Comparison of ENCODE assay signal across 8 cellular contexts in genomic region chr12:98514984-98515367, GRCh38.
DNase-seq lines count a peak whose midpoint lies in the region; ATAC-seq lines count a peak whose summit lies in the region.

No MANE protein-coding gene starts in this region.

- H3K4me3 ChIP-seq in adipocyte (ENCODE audit: low read length), result peak overlapping the region; percentile 100
- peak overlapping the region; percentile 84 for H3K4me3 ChIP-seq in iPS-20b (ENCODE audit: low read length)
- H3K4me3 ChIP-seq in stomach smooth muscle (ENCODE audit: low read length in 2 of 2), result peak overlapping the region; percentile 87 to 98

- no peak for ATAC-seq in GM19395 (IDR thresholded peaks at IDR 0.05; ENCODE audit: unreplicated experiment)

- peaks cover 11% of the 10 kb centered on the region for H3K4me1 ChIP-seq in adipocyte (ENCODE audit: control insufficient read depth, insufficient read depth, low read length)
- H3K4me1 ChIP-seq in iPS-20b (ENCODE audit: insufficient read depth, low read length), result peaks cover 4% of the 10 kb centered on the region; the same call in 1 of the 2 replicates
- peaks cover 16% of the 10 kb centered on the region for H3K4me1 ChIP-seq in stomach smooth muscle (ENCODE audit: control insufficient read depth, insufficient read depth, low read length)

- H3K27ac ChIP-seq in iPS-20b (ENCODE audit: low read length), result peak overlapping the region; percentile 92
- peak overlapping the region; percentile 96 for H3K27ac ChIP-seq in stomach smooth muscle (ENCODE audit: low read length)

- H3K9me3 ChIP-seq in adipocyte (ENCODE audit: control insufficient read depth, low read length), result no peaks in the 10 kb centered on the region
- no peaks in the 10 kb centered on the region for H3K9me3 ChIP-seq in iPS-20b (ENCODE audit: insufficient read depth, low read depth, low read length)
- H3K9me3 ChIP-seq in stomach smooth muscle (ENCODE audit: control insufficient read depth in 2 of 2, low read length in 2 of 2), result no peaks in the 10 kb centered on the region

- DNase-seq in DMS153 treated with DMSO at 0.1 percent for 48 hours (lab: John Stamatoyannopoulos, UW; ENCODE audit: unreplicated experiment), result peak; percentile 62
- no peak for DNase-seq in DMS153 (lab: John Stamatoyannopoulos, UW)
- DNase-seq in adipocyte (ENCODE audit: low read depth), result no peak
- no peak for DNase-seq in RPMI8226
- no peak for DNase-seq in activated CD4-positive, alpha-beta T cell treated with anti-CD3 and anti-CD28 coated beads for 1 hour

- H3K36me3 ChIP-seq in adipocyte (ENCODE audit: control insufficient read depth, insufficient read depth, low read length, severe bottlenecking) (no peaks in the 10 kb centered on the region), iPS-20b (ENCODE audit: insufficient read depth, low read depth, low read length) (peaks cover 8% of the 10 kb centered on the region), stomach smooth muscle (ENCODE audit: control insufficient read depth in 2 of 2, insufficient read depth in 2 of 2, low read length in 2 of 2) (no peaks in the 10 kb centered on the region)

- peak overlapping the region; percentile 97 for H3K9ac ChIP-seq in adipocyte (ENCODE audit: low read length)
- H3K9ac ChIP-seq in iPS-20b (ENCODE audit: low read depth, low read length), result peak overlapping the region; percentile 99
- peak overlapping the region; percentile 95 to 99 for H3K9ac ChIP-seq in stomach smooth muscle (ENCODE audit: low read length in 2 of 2)

- no peaks in the 10 kb centered on the region for H3K27me3 ChIP-seq in adipocyte (replicated peaks; ENCODE audit: control insufficient read depth, insufficient read depth, low read length)
- H3K27me3 ChIP-seq in iPS-20b (ENCODE audit: insufficient read depth, low read length), result no peaks in the 10 kb centered on the region
- no peaks in the 10 kb centered on the region for H3K27me3 ChIP-seq in stomach smooth muscle (ENCODE audit: control insufficient read depth in 1 of 2, insufficient read depth in 2 of 2, low read length in 2 of 2)
